Comparison of ENCODE assay signal across 9 cellular contexts in the genomic region with DNA sequence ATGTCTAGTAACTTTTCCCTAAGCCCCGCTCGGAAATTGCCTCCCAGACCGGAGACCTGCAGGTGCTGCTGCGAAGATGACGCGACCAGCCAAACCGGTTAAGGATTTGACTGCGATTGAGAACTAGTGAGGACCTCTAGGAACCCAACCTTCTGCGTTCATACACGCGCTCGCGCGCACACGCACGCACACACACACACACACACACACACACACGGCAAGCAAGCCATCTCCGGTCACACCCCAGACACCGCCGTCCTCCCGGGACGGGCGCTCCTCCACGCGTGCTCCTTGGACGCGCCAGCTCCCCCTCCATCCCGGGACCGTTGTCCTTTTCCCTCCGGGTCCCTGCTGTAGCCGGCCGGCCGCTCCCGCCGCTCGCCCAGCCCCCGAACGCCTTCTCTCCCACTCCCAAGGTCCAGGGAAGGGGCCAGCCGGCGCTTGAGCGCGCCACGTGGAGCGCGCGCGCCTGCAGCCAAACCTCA. TPM values are rescaled to one million over a fixed set of nuclear protein-coding genes. Genes with fewer than 3 reads are reported as not detected.
DNase-seq lines count a peak whose midpoint lies in the region; FAIRE-seq and TF ChIP-seq lines count a peak whose summit lies in the region.
"Had no signal": no experiment of that assay in that cellular context is flagged by ENCODE, and none has a peak within 500 bp of the region (broad histone marks: within the 10 kb centered on the region; RNA-seq: fewer than 3 reads in every experiment).

No MANE protein-coding gene starts in this region.

- no peak for TF ChIP-seq CTCF in RWPE1 (conservative IDR thresholded peaks at IDR 0.05; ENCODE audit: low read depth)
- TF ChIP-seq CTCF in keratinocyte (optimal IDR thresholded peaks at IDR 0.05 in 1 of 3, IDR thresholded peaks at IDR 0.05 in 1 of 3, conservative IDR thresholded peaks at IDR 0.05 in 1 of 3; ENCODE audit: extremely low read depth in 1 of 3, insufficient read depth in 2 of 3, low read length in 3 of 3): no peak
- no peak for TF ChIP-seq CTCF in spleen (IDR thresholded peaks at IDR 0.05 in 8 of 11, conservative IDR thresholded peaks at IDR 0.05 in 3 of 11)

- peaks cover 37% of the 10 kb centered on the region for H3K79me2 ChIP-seq in keratinocyte (ENCODE audit: control insufficient read depth, insufficient read depth, low read length)

- peak overlapping the region; percentile 78 to 84 (median 81) for H3K4me3 ChIP-seq in keratinocyte (ENCODE audit: control insufficient read depth in 2 of 3, extremely low read depth in 1 of 3, insufficient read depth in 2 of 3, low read depth in 1 of 3, low read length in 3 of 3)
- peak overlapping the region; percentile 79 to 98 (median 86) for H3K4me3 ChIP-seq in spleen

- WGBS in spleen, 5 donors: 1 to 2% (median 1%) methylated on average over 42 to 47 of the region's 47 CpGs

- peak overlapping the region; percentile 83 for H2AFZ ChIP-seq in keratinocyte (ENCODE audit: control insufficient read depth, low read length)

- H3K36me3 ChIP-seq in keratinocyte (ENCODE audit: control insufficient read depth in 2 of 2, extremely low read depth in 1 of 2, insufficient read depth in 2 of 2, low read length in 2 of 2): no peaks in the 10 kb centered on the region
- no peaks in the 10 kb centered on the region for H3K36me3 ChIP-seq in spleen

- peaks cover 19% of the 10 kb centered on the region for H3K4me1 ChIP-seq in keratinocyte (ENCODE audit: control insufficient read depth, extremely low read depth, insufficient read depth, low read length)
- H3K4me1 ChIP-seq in spleen: peaks cover 5 to 49% (median 33%) of the 10 kb centered on the region in 6 donors

- no peaks in the 10 kb centered on the region for H3K27me3 ChIP-seq in keratinocyte (ENCODE audit: control insufficient read depth, extremely low read depth, insufficient read depth, low read length)
- H3K27me3 ChIP-seq in spleen (replicated peaks in 1 of 7): peaks cover 0 to 72% (median 25%) of the 10 kb centered on the region in 7 donors

- peak overlapping the region; percentile 76 for H3K9ac ChIP-seq in keratinocyte (ENCODE audit: control insufficient read depth, extremely low read depth, insufficient read depth, low read length)

- DNase-seq in SHP77 (lab: John Stamatoyannopoulos, UW): peak; percentile 32 to 60
- no peak for DNase-seq in SHP77 treated with DMSO at 0.1 percent for 48 hours (lab: John Stamatoyannopoulos, UW)
- peak; percentile 71 for DNase-seq in HPDE6-E6E7 (ENCODE audit: extremely low spot score)
- DNase-seq in RWPE1 (ENCODE audit: low spot score): peak; percentile 73
- DNase-seq in caudate nucleus (lab: John Stamatoyannopoulos, UW): peak in 47 of 61 donors; percentile 2 to 63 (median 27)
- DNase-seq in keratinocyte (ENCODE audit: low read depth, low spot score): no peak
- DNase-seq in spleen: peak; percentile 79
- DNase-seq in pons (ENCODE audit: low spot score): no peak

- no peaks in the 10 kb centered on the region for H4K20me1 ChIP-seq in keratinocyte (ENCODE audit: control insufficient read depth, extremely low read depth, insufficient read depth, low read length)

- H3K4me2 ChIP-seq in keratinocyte (ENCODE audit: control insufficient read depth, extremely low read depth, insufficient read depth, low read depth, low read length): peak overlapping the region; percentile 82

- dilution Hi-C loops in keratinocyte (cut with MboI; ENCODE audit: extremely low pct_ligation_motif_present, low sequenced_read_pairs): no loop called here

- FAIRE-seq in keratinocyte (lab: Jason Lieb, UNC): peak; percentile 84
- FAIRE-seq: frontal cortex had no signal

- intact Hi-C loops in spleen (cut with DNase I; ENCODE audit: low total_unique reads): no loop called here

- H3K9me3 ChIP-seq in keratinocyte (ENCODE audit: control insufficient read depth, low read depth, low read length) (no peaks in the 10 kb centered on the region), spleen (no peaks in the 10 kb centered on the region)

- H3K27ac ChIP-seq in RWPE1 (peak overlapping the region; percentile 89), caudate nucleus (ENCODE audit: low read depth, low read length) (no peak overlapping the region), keratinocyte (ENCODE audit: control insufficient read depth, insufficient read depth, low read length) (peak overlapping the region; percentile 26), spleen (peak overlapping the region in 7 of 8 donors; percentile 63 to 84 (median 80))

- POLR2A ChIA-PET in RWPE1 (lab: Yijun Ruan, JAX; ENCODE audit: low non-redundant PET): no interaction called here

- CTCF ChIA-PET in RWPE1 (lab: Yijun Ruan, JAX): no interaction called here

- H3K9me1 ChIP-seq in keratinocyte (ENCODE audit: control insufficient read depth, extremely low read depth, insufficient read depth, low read length): no peaks in the 10 kb centered on the region

- TF ChIP-seq POLR2A in spleen (IDR thresholded peaks at IDR 0.05): no peak

RNA-seq across cellular contexts. Expression of a gene that starts 1.2 kb away (rescaled TPM):
- polyA plus RNA-seq in keratinocyte (14.2 to 18.7 TPM (median 16.6 TPM) in 3 replicates), spleen (10 to 100 TPM; 10.1 to 12.2 (median 10.6) TPM)
- 30.1 TPM for polyA plus RNA-seq in keratinocyte (2011; ENCODE audit: low read depth)
- polyA plus RNA-seq in keratinocyte (2011; cell fraction: cytosol; rRNA removed): 10.9 and 11.1 TPM in 2 replicates
- polyA plus RNA-seq in keratinocyte (2011; cell fraction: nucleus; rRNA removed): 22.4 and 24.4 TPM in 2 replicates
- 6.7 and 11.5 TPM in 2 replicates for polyA plus RNA-seq in keratinocyte (2012; ENCODE audit: low replicate concordance)
- 23.7 to 36.2 TPM (median 32.1 TPM) in 3 replicates for polyA minus RNA-seq in keratinocyte
- polyA minus RNA-seq in keratinocyte (2011; cell fraction: cytosol; rRNA and poly(A)+ RNA removed): 21.7 TPM
- 34.5 and 37.9 TPM in 2 replicates for polyA minus RNA-seq in keratinocyte (2011; cell fraction: nucleus; rRNA and poly(A)+ RNA removed)
- 10 to 100 TPM; 14.7 to 67.0 (median 31.0) TPM for total RNA-seq in spleen

RNA-seq across cellular contexts. Expression of a gene that starts 56.9 kb away (rescaled TPM):
- polyA plus RNA-seq in keratinocyte: 96.8 to 451 TPM (median 403 TPM) in 3 replicates
- polyA plus RNA-seq in keratinocyte (2011; ENCODE audit: low read depth): 115 TPM
- 151 and 315 TPM in 2 replicates for polyA plus RNA-seq in keratinocyte (2011; cell fraction: cytosol; rRNA removed)
- polyA plus RNA-seq in keratinocyte (2011; cell fraction: nucleus; rRNA removed): 32.0 and 43.2 TPM in 2 replicates
- 262 and 285 TPM in 2 replicates for polyA plus RNA-seq in keratinocyte (2012; ENCODE audit: low replicate concordance)
- 18.9 to 44.8 TPM (median 26.9 TPM) in 3 replicates for polyA minus RNA-seq in keratinocyte
- polyA minus RNA-seq in keratinocyte (2011; cell fraction: cytosol; rRNA and poly(A)+ RNA removed): 37.4 TPM
- polyA minus RNA-seq in keratinocyte (2011; cell fraction: nucleus; rRNA and poly(A)+ RNA removed): 13.9 and 21.6 TPM in 2 replicates
- total RNA-seq in spleen: 100 to 1,000 TPM in 6 of 7 donors, 10 to 100 TPM in 1; 83.6 to 160 (median 130) TPM
- polyA plus RNA-seq in spleen: 100 to 1,000 TPM; 263 to 334 (median 319) TPM

Comparison
In these comparisons a context has a peak if more than half of its experiments do, and no peak if none do; other contexts are left out.
1. DNase-seq: peak in SHP77 (2 of 2), HPDE6-E6E7 (single experiment), RWPE1 (single experiment), caudate nucleus (47 of 61) and spleen (single experiment); none in SHP77 treated with DMSO at 0.1 percent for 48 hours (single experiment), keratinocyte (single experiment) and pons (single experiment).